ENCODE assay signal across 16 cellular contexts in genomic region chr9:35863583-35863982, GRCh38. TPM values are rescaled to one million over a fixed set of nuclear protein-coding genes. Genes with fewer than 3 reads are reported as not detected.
"Had no signal": no experiment of that assay in that cellular context is flagged by ENCODE, and none has a peak within 500 bp of the region (broad histone marks: within the 10 kb centered on the region; RNA-seq: fewer than 3 reads in every experiment).

No MANE protein-coding gene starts in this region.

- ATAC-seq: activated T-cell treated with anti-CD3 and anti-CD28 coated beads, Interleukin-2, amount 50 U/mL, for 4 hours; body of pancreas; gastrocnemius medialis; left lobe of liver had no signal

- H3K9me3 Mint-ChIP-seq: activated naive CD4-positive, alpha-beta T cell treated with anti-CD3 and anti-CD28 coated beads for 36 hours; activated T-cell treated with anti-CD3 and anti-CD28 coated beads, Interleukin-2, amount 50 U/mL, for 4 hours; neural crest cell; stimulated activated naive CD8-positive, alpha-beta T cell treated with anti-CD3 and anti-CD28 coated beads, Interleukin-15, Interleukin-2, amounts not matched to agents 100 ng/mL and 50 ng/mL, for 24 hours; T-helper 1 cell treated with Interleukin-12 subunit alpha and Interleukin-12 subunit beta and Interleukin-4 antibody, amounts not matched to agents 30 μg/mL and 1 μg/mL, for 36 hours had no signal

- H3K4me1 ChIP-seq: body of pancreas, colonic mucosa, gastrocnemius medialis had no signal

- DNase-seq: activated naive CD4-positive, alpha-beta T cell treated with anti-CD3 and anti-CD28 coated beads for 36 hours; activated T-cell treated with anti-CD3 and anti-CD28 coated beads, Interleukin-2, amount 50 U/mL, for 4 hours; body of pancreas; central memory CD4-positive, alpha-beta T cell; colonic mucosa; erythroblast; gastrocnemius medialis; kidney had no signal

- H3K9me3 ChIP-seq: body of pancreas, colonic mucosa, gastrocnemius medialis, tibial nerve had no signal

- H3K4me3 ChIP-seq: body of pancreas, colonic mucosa, gastrocnemius medialis, skin epidermis, tibial nerve had no signal

- H3K4me1 Mint-ChIP-seq: neural crest cell had no signal

- H3K36me3 ChIP-seq: colonic mucosa, gastrocnemius medialis, tibial nerve had no signal

- H3K27ac ChIP-seq: body of pancreas, colonic mucosa, gastrocnemius medialis, skin epidermis, tibial nerve had no signal

- H3K27ac Mint-ChIP-seq: activated naive CD4-positive, alpha-beta T cell treated with anti-CD3 and anti-CD28 coated beads for 36 hours; progenitor cell of endocrine pancreas; stimulated activated naive CD8-positive, alpha-beta T cell treated with anti-CD3 and anti-CD28 coated beads, Interleukin-15, Interleukin-2, amounts not matched to agents 100 ng/mL and 50 ng/mL, for 24 hours; T-helper 1 cell treated with Interleukin-12 subunit alpha and Interleukin-12 subunit beta and Interleukin-4 antibody, amounts not matched to agents 30 μg/mL and 1 μg/mL, for 36 hours had no signal

- H3K4me3 Mint-ChIP-seq: activated naive CD4-positive, alpha-beta T cell treated with anti-CD3 and anti-CD28 coated beads for 36 hours; activated T-cell treated with anti-CD3 and anti-CD28 coated beads, Interleukin-2, amount 50 U/mL, for 4 hours; neural crest cell; stimulated activated naive CD8-positive, alpha-beta T cell treated with anti-CD3 and anti-CD28 coated beads, Interleukin-15, Interleukin-2, amounts not matched to agents 100 ng/mL and 50 ng/mL, for 24 hours; T-helper 1 cell treated with Interleukin-12 subunit alpha and Interleukin-12 subunit beta and Interleukin-4 antibody, amounts not matched to agents 30 μg/mL and 1 μg/mL, for 36 hours had no signal

RNA-seq across cellular contexts. Expression of gene OR13J1, which starts 6.6 kb away (rescaled TPM):
- total RNA-seq: activated naive CD4-positive, alpha-beta T cell treated with anti-CD3 and anti-CD28 coated beads for 36 hours; activated T-cell treated with anti-CD3 and anti-CD28 coated beads, Interleukin-2, amount 50 U/mL, for 4 hours; body of pancreas; colonic mucosa; gastrocnemius medialis; kidney; left lobe of liver; neural crest cell; omental fat pad; progenitor cell of endocrine pancreas; tibial nerve had no signal

RNA-seq across cellular contexts. Expression of gene FAM221B, which starts 35.1 kb away (rescaled TPM):
- total RNA-seq: activated naive CD4-positive, alpha-beta T cell treated with anti-CD3 and anti-CD28 coated beads for 36 hours; activated T-cell treated with anti-CD3 and anti-CD28 coated beads, Interleukin-2, amount 50 U/mL, for 4 hours; gastrocnemius medialis; kidney; left lobe of liver; omental fat pad; progenitor cell of endocrine pancreas; tibial nerve had no signal

RNA-seq across cellular contexts. Expression of gene HRCT1, which starts 42.4 kb away (rescaled TPM):
- total RNA-seq: activated naive CD4-positive, alpha-beta T cell treated with anti-CD3 and anti-CD28 coated beads for 36 hours; activated T-cell treated with anti-CD3 and anti-CD28 coated beads, Interleukin-2, amount 50 U/mL, for 4 hours; neural crest cell; progenitor cell of endocrine pancreas had no signal

RNA-seq across cellular contexts. Expression of gene SPAAR, which starts 45.7 kb away (rescaled TPM):
- total RNA-seq: activated naive CD4-positive, alpha-beta T cell treated with anti-CD3 and anti-CD28 coated beads for 36 hours; activated T-cell treated with anti-CD3 and anti-CD28 coated beads, Interleukin-2, amount 50 U/mL, for 4 hours; neural crest cell; progenitor cell of endocrine pancreas had no signal
